22 cellular contexts compared by ENCODE assay signal in genomic region chr6:166630421-166630820, GRCh38. TPM values are rescaled to one million over a fixed set of nuclear protein-coding genes. Genes with fewer than 3 reads are reported as not detected.
DNase-seq lines count a peak whose midpoint lies in the region; ATAC-seq and TF ChIP-seq lines count a peak whose summit lies in the region.
"Had no signal": no experiment of that assay in that cellular context is flagged by ENCODE, and none has a peak within 500 bp of the region (broad histone marks: within the 10 kb centered on the region; RNA-seq: fewer than 3 reads in every experiment).

No MANE protein-coding gene starts in this region.

- ATAC-seq in GM23338, result no peak
- ATAC-seq: CD8-positive, alpha-beta T cell had no signal

- H4K20me1 ChIP-seq in BLaER1, result peaks cover 11% of the 10 kb centered on the region; the same call in 1 of the 2 replicates
- no peaks in the 10 kb centered on the region for H4K20me1 ChIP-seq in OCI-LY3 (ENCODE audit: insufficient read depth, low read length)
- no peaks in the 10 kb centered on the region for H4K20me1 ChIP-seq in GM23338 (replicated peaks; ENCODE audit: insufficient read depth)

- H3K36me3 ChIP-seq in BLaER1 (no peaks in the 10 kb centered on the region), OCI-LY3 (replicated peaks; ENCODE audit: low read depth, low read length) (no peaks in the 10 kb centered on the region), GM23338 (ENCODE audit: insufficient read depth) (no peaks in the 10 kb centered on the region)

- H3K4me3 ChIP-seq in BLaER1 (no peak overlapping the region), OCI-LY3 (ENCODE audit: low read length) (no peak overlapping the region), GM23338 (no peak overlapping the region)
- H3K4me3 ChIP-seq: GM23248 had no signal

- H3K4me3 Mint-ChIP-seq in neural crest cell (peak overlapping the region; percentile 12), GM23338 (no peak overlapping the region)
- H3K4me3 Mint-ChIP-seq: CD8-positive, alpha-beta T cell had no signal

- H3K79me2 ChIP-seq in OCI-LY3 (ENCODE audit: low read length), result no peaks in the 10 kb centered on the region
- peaks cover 9% of the 10 kb centered on the region for H3K79me2 ChIP-seq in GM23338 (replicated peaks; ENCODE audit: insufficient read depth)

- H3K27ac Mint-ChIP-seq in neural crest cell (ENCODE audit: unreplicated experiment) (no peak overlapping the region), GM23338 (no peak overlapping the region)
- H3K27ac Mint-ChIP-seq: CD8-positive, alpha-beta T cell; H9; IgD-negative memory B cell had no signal

- H2AFZ ChIP-seq in OCI-LY3 (ENCODE audit: low read depth, low read length), result no peak overlapping the region
- no peak overlapping the region for H2AFZ ChIP-seq in GM23338
- H2AFZ ChIP-seq: GM23248 had no signal

- H3K9me2 ChIP-seq in GM23338 (ENCODE audit: insufficient read depth), result no peaks in the 10 kb centered on the region
- H3K9me2 ChIP-seq: SK-N-SH had no signal

- H3K9me3 Mint-ChIP-seq in neural crest cell (no peaks in the 10 kb centered on the region), GM23338 (peaks cover 2% of the 10 kb centered on the region; the same call in 1 of the 3 replicates)
- H3K9me3 Mint-ChIP-seq: CD8-positive, alpha-beta T cell; H9; IgD-negative memory B cell had no signal

- peaks cover 18% of the 10 kb centered on the region for H3F3A ChIP-seq in GM23338 (replicated peaks; ENCODE audit: low read depth)

- peaks cover 70% of the 10 kb centered on the region for H3K4me1 ChIP-seq in BLaER1
- peaks cover 29% of the 10 kb centered on the region for H3K4me1 ChIP-seq in OCI-LY3 (ENCODE audit: low read length)
- peaks cover 40% of the 10 kb centered on the region for H3K4me1 ChIP-seq in GM23338 (ENCODE audit: insufficient read depth)

- H3K27me3 ChIP-seq in BLaER1 (peaks cover 16% of the 10 kb centered on the region), OCI-LY3 (ENCODE audit: low read depth, low read length) (peaks cover 36% of the 10 kb centered on the region), GM23338 (ENCODE audit: insufficient read depth) (peaks cover 28% of the 10 kb centered on the region)

- DNase-seq in EL (peak; percentile 18), neural crest cell (ENCODE audit: low read depth, low spot score) (no peak), GM23338 (ENCODE audit: low spot score) (no peak), CD1c-positive myeloid dendritic cell (ENCODE audit: extremely low spot score) (no peak), amniotic stem cell (lab: John Stamatoyannopoulos, UW) (no peak)
- DNase-seq: CD8-positive, alpha-beta T cell; DMS153; DND-41; GM23248; H9; NCI-H1092; NCI-H1417 treated with DMSO at 0.1 percent for 48 hours; NCI-H1694 treated with DMSO at 0.1 percent for 48 hours; NCI-H2081; NCI-H2227 treated with DMSO at 0.1 percent for 48 hours; NCI-H69; SK-N-SH; SW 1271 had no signal

- no peak for TF ChIP-seq CTCF in OCI-LY3 (IDR thresholded peaks at IDR 0.05; ENCODE audit: low read depth, low read length)
- no peak for TF ChIP-seq CTCF in neural crest cell (conservative IDR thresholded peaks at IDR 0.05)
- no peak for TF ChIP-seq CTCF in GM23338 (conservative IDR thresholded peaks at IDR 0.05; ENCODE audit: low read depth in 2 of 2)

- H3K9ac ChIP-seq in BLaER1 (no peak overlapping the region), OCI-LY3 (ENCODE audit: low read length) (no peak overlapping the region)
- H3K9ac ChIP-seq: GM23248, KMS-11, SK-N-SH had no signal

- H3K4me1 Mint-ChIP-seq in neural crest cell (peaks cover 42% of the 10 kb centered on the region), GM23338 (peaks cover 52% of the 10 kb centered on the region)

- H3K36me3 Mint-ChIP-seq in neural crest cell (ENCODE audit: low read depth) (no peaks in the 10 kb centered on the region), GM23338 (ENCODE audit: low read depth) (no peaks in the 10 kb centered on the region; the same call in 2 of the 3 replicates)
- H3K36me3 Mint-ChIP-seq: IgD-negative memory B cell had no signal

- H3K27me3 Mint-ChIP-seq in neural crest cell (ENCODE audit: low read depth) (peaks cover 3% of the 10 kb centered on the region), GM23338 (ENCODE audit: insufficient read depth, low read depth, poor library complexity) (peaks cover 35% of the 10 kb centered on the region)

- H3K27ac ChIP-seq in BLaER1 (no peak overlapping the region), OCI-LY3 (ENCODE audit: low read length) (no peak overlapping the region), GM23338 (ENCODE audit: low read depth) (no peak overlapping the region)
- H3K27ac ChIP-seq: KMS-11 had no signal

- H3K9me3 ChIP-seq in BLaER1 (no peaks in the 10 kb centered on the region), OCI-LY3 (ENCODE audit: insufficient read depth, low read length) (no peaks in the 10 kb centered on the region)
- H3K9me3 ChIP-seq: SK-N-SH had no signal

- H3K4me2 ChIP-seq in BLaER1, result peak overlapping the region; percentile 46
- H3K4me2 ChIP-seq in OCI-LY3 (ENCODE audit: low read length), result peak overlapping the region; percentile 43; the same call in 1 of the 2 replicates
- H3K4me2 ChIP-seq in GM23338, result no peak overlapping the region
- H3K4me2 ChIP-seq: KMS-11, SK-N-SH had no signal

TF ChIP-seq in GM23338, 12 proteins besides CTCF, POLR2A, EP300 and RAD21 (continues in another document):
- no peak for TF ChIP-seq JUNB (IDR thresholded peaks at IDR 0.05; ENCODE audit: unreplicated experiment)
- no peak for TF ChIP-seq ZNF331 (CRISPR knock-in tag; IDR thresholded peaks at IDR 0.05; ENCODE audit: low read depth)
- TF ChIP-seq EZH2phosphoT487 (IDR thresholded peaks at IDR 0.05; ENCODE audit: unreplicated experiment), result no peak
- TF ChIP-seq REST (IDR thresholded peaks at IDR 0.05; ENCODE audit: unreplicated experiment), result no peak
- TF ChIP-seq EZH2 (IDR thresholded peaks at IDR 0.05; ENCODE audit: low read depth, unreplicated experiment), result no peak
- no peak for TF ChIP-seq ZNF114 (CRISPR knock-in tag; IDR thresholded peaks at IDR 0.05)
- no peak for TF ChIP-seq ETS1 (IDR thresholded peaks at IDR 0.05)
- TF ChIP-seq POLR2AphosphoS5 (IDR thresholded peaks at IDR 0.05; ENCODE audit: low read depth), result no peak

RNA-seq across cellular contexts. Expression of gene RPS6KA2, which starts 3.4 kb away (rescaled TPM):
- total RNA-seq in neural crest cell, result 32.6 and 33.7 TPM in 2 replicates
- total RNA-seq in GM23338 (2014; rRNA removed; shearing (Covaris generic)), result 25.3 and 25.6 TPM in 2 replicates
- polyA plus RNA-seq in GM23338 (2016; fragmentation: Nextera tagmentation; extraction: Ambion mirVana), result 9.4 and 12.5 TPM in 2 replicates

RNA-seq across cellular contexts. Expression of gene RAMACL, which starts 43.9 kb away (rescaled TPM):
- 0.70 and 0.98 TPM in 2 replicates for total RNA-seq in neural crest cell
- total RNA-seq in GM23338 (2014; rRNA removed; shearing (Covaris generic)), result 4.0 and 4.2 TPM in 2 replicates
- 0.61 and 0.68 TPM in 2 replicates for polyA plus RNA-seq in GM23338 (2016; fragmentation: Nextera tagmentation; extraction: Ambion mirVana)
